1 cellular context compared by ENCODE assay signal in the genomic region with DNA sequence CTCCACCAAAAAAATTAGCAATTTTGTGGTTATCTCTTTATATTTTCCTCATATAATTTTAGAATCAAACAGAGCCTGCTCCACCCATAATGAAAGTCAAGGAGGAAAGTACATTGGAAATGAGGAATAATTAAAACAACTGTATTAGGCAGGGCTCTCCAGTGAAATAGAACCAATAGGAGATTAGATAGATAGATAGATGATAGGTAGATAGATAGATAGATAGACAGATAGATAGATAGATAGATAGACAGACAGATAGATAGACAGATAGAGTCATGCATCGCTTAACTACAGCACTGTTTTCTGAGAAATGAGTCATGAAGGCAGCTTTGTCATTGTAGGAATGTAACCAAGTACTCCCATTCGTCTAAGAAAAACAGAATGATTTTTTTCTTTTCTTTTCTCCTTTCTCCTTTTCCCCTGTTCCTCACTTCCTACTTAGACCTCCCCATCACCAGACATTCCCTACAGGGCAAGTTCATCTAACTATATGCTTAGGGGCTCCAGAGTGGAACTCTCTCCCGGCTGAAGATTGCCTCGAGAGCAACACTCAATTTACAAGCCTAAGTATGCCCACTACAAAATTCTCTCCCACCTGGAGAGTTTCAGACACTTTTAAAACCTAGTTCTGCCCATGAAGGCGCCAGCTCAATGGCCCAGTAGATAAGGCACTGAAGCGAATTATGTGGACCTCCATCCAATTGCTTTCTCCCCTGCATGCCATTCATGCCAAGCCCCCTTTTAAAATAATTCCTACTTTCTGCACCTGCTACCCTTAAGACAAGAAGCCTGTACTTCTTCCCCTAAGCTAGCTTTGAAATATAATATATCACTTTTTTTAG.
TF ChIP-seq lines count a peak whose summit lies in the region.

No MANE protein-coding gene starts in this region.

TF ChIP-seq in IMR-90, 13 proteins besides CTCF, POLR2A, EP300 and RAD21:
- TF ChIP-seq RCOR1 (IDR thresholded peaks at IDR 0.05; ENCODE audit: insufficient replicate concordance, low read length) = no peak
- TF ChIP-seq MAZ (IDR thresholded peaks at IDR 0.05; ENCODE audit: borderline replicate concordance, low read depth, low read length) = no peak
- no peak for TF ChIP-seq BHLHE40 (IDR thresholded peaks at IDR 0.05; ENCODE audit: low read depth, low read length)
- peak; percentile 45; the same call in 1 of the 2 replicates for TF ChIP-seq FOS (IDR thresholded peaks at IDR 0.05; ENCODE audit: low read depth, low read length)
- TF ChIP-seq NFE2L2 (IDR thresholded peaks at IDR 0.05; ENCODE audit: low read depth, low read length) = no peak
